In genomic region chr3:115478359-115478758, GRCh38 we compare ENCODE assay signal across 18 cellular contexts.
"Had no signal": no experiment of that assay in that cellular context is flagged by ENCODE, and none has a peak within 500 bp of the region (broad histone marks: within the 10 kb centered on the region; RNA-seq: fewer than 3 reads in every experiment).

No MANE protein-coding gene starts in this region.

- H3K27ac ChIP-seq: epithelial cell of prostate, heart right ventricle, parathyroid adenoma, thyroid gland, upper lobe of right lung had no signal

- H3K4me3 Mint-ChIP-seq: brain; nephron; stimulated activated naive CD8-positive, alpha-beta T cell treated with anti-CD3 and anti-CD28 coated beads, Interleukin-15, Interleukin-2, amounts not matched to agents 100 ng/mL and 50 ng/mL, for 24 hours; WTC11 had no signal

- H3K27me3 ChIP-seq: heart right ventricle, thyroid gland, upper lobe of right lung had no signal

- H3K27ac Mint-ChIP-seq: activated naive CD4-positive, alpha-beta T cell treated with anti-CD3 and anti-CD28 coated beads, Interleukin-2, amount 50 U/mL, for 72 hours; brain; nephron; stimulated activated naive CD8-positive, alpha-beta T cell treated with anti-CD3 and anti-CD28 coated beads, Interleukin-15, Interleukin-2, amounts not matched to agents 100 ng/mL and 50 ng/mL, for 24 hours; WTC11 had no signal

- H3K36me3 Mint-ChIP-seq: activated naive CD4-positive, alpha-beta T cell treated with anti-CD3 and anti-CD28 coated beads, Interleukin-2, amount 50 U/mL, for 72 hours; WTC11 had no signal

- H3K4me1 Mint-ChIP-seq: nephron had no signal

- H3K9ac ChIP-seq: parathyroid adenoma had no signal

- DNase-seq: activated T-cell treated with anti-CD3 and anti-CD28 coated beads, Interleukin-2, amount 50 U/mL, for 1 hour; aorta; heart right ventricle; islet precursor cell; left cardiac atrium; midbrain; right cardiac atrium; stimulated activated CD4-positive, alpha-beta T cell treated with anti-CD3 and anti-CD28 coated beads, Interleukin-1b, Interleukin-23, amount 100 ng/mL, for 48 hours; substantia nigra; thyroid gland; upper lobe of right lung had no signal

- H3K4me1 ChIP-seq: parathyroid adenoma, thyroid gland, upper lobe of right lung had no signal

- H3K4me3 ChIP-seq: heart right ventricle, thyroid gland, upper lobe of right lung had no signal

- ATAC-seq: activated naive CD4-positive, alpha-beta T cell treated with anti-CD3 and anti-CD28 coated beads, Interleukin-2, amount 50 U/mL, for 72 hours; heart right ventricle; left cardiac atrium; right cardiac atrium; upper lobe of right lung; WTC11 had no signal

- H3K79me2 ChIP-seq: parathyroid adenoma had no signal

- H2AFZ ChIP-seq: parathyroid adenoma had no signal

- H3K36me3 ChIP-seq: heart right ventricle, thyroid gland, upper lobe of right lung had no signal

- H3K9me3 ChIP-seq: heart right ventricle, thyroid gland, upper lobe of right lung had no signal
